33 cellular contexts compared by ENCODE assay signal in the genomic region with DNA sequence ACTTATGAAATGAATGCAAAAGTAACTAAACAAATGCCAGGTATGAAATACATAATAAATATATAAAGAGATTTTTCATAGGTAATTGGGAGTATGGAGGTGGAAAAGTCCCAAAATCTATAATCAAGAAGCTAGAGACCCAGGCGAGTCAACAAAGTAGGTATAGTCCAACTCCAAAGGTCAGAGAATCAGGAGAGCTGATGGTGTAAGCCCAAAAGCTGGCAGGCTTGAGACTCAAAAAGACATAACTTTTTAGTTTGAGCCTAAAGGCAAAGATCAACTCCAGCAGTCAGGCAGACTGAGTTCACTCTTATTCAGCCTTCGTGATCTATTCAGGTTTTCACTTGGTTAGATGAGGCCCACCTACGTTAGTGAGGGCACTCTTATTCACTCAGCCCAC.
DNase-seq lines count a peak whose midpoint lies in the region; ATAC-seq, FAIRE-seq and TF ChIP-seq lines count a peak whose summit lies in the region.
"Had no signal": no experiment of that assay in that cellular context is flagged by ENCODE, and none has a peak within 500 bp of the region (broad histone marks: within the 10 kb centered on the region; RNA-seq: fewer than 3 reads in every experiment).

No MANE protein-coding gene starts in this region.

- H3K27me3 ChIP-seq in liver (ENCODE audit: control insufficient read depth in 4 of 4, insufficient read depth in 4 of 4, low read length in 3 of 4) = no peaks in the 10 kb centered on the region
- H3K27me3 ChIP-seq in HepG2 (ENCODE audit: control insufficient read depth in 1 of 2, insufficient read depth in 2 of 2, low read length in 2 of 2) = no peaks in the 10 kb centered on the region
- no peaks in the 10 kb centered on the region for H3K27me3 ChIP-seq in right lobe of liver
- H3K27me3 ChIP-seq: BE2C; BLaER1; BLaER1 treated with 17β-estradiol and CSF1 and Interleukin-3, amounts not matched to agents 10 nM and 100 nM had no signal

- CTCF ChIA-PET in HepG2 (lab: Yijun Ruan, JAX; ENCODE audit: low intra/inter-chr PET ratio, low total read pairs) = no interaction called here

- H3K4me1 ChIP-seq in liver (ENCODE audit: control insufficient read depth in 4 of 4, insufficient read depth in 4 of 4, low read length in 3 of 4) (peaks cover 7 to 25% (median 20%) of the 10 kb centered on the region in 4 donors), HepG2 (ENCODE audit: insufficient read depth, low read length) (no peaks in the 10 kb centered on the region), right lobe of liver (peaks cover 0 to 58% (median 17%) of the 10 kb centered on the region in 4 donors)
- H3K4me1 ChIP-seq: A549, BE2C, BLaER1, Caco-2 had no signal

- intact Hi-C loops in HepG2 (cut with micrococcal nuclease; ENCODE audit: unreplicated experiment) (no loop called here), right lobe of liver (cut with DNase I) (no loop called here)

- POLR2A ChIA-PET in HepG2 (lab: Yijun Ruan, JAX) = no interaction called here

- ATAC-seq in HepG2 = no peak
- ATAC-seq in left lobe of liver = peak; percentile 95
- peak; percentile 83 to 97 (median 92) for ATAC-seq in right lobe of liver
- ATAC-seq: A549; CD8-positive, alpha-beta T cell had no signal

- TF ChIP-seq EP300 in HepG2 (IDR thresholded peaks at IDR 0.05; ENCODE audit: low read depth in 2 of 2, low read length in 2 of 2) = no peak
- TF ChIP-seq EP300 in HepG2 (CRISPR knock-in tag; IDR thresholded peaks at IDR 0.05; ENCODE audit: borderline replicate concordance) = no peak

- no peak overlapping the region for H2AFZ ChIP-seq in HepG2 (ENCODE audit: low read length)

- in situ Hi-C loops in HepG2 (cut with HindIII; ENCODE audit: extremely low pct_ligation_motif_present, low pct_unique_long_range_greater_than_20kb) = no loop called here

- H3K79me2 ChIP-seq in HepG2 (ENCODE audit: insufficient read depth, low read length) = no peaks in the 10 kb centered on the region

- DNase-seq in HepG2 (ENCODE audit: low spot score) (no peak), left lobe of liver (ENCODE audit: low spot score) (peak; percentile 72), right lobe of liver (peak in 1 of 3 donors; percentile 76), COLO829 (ENCODE audit: low spot score) (no peak), NCI-H82 (lab: John Stamatoyannopoulos, UW) (no peak)
- DNase-seq: 8988T; ACHN; AML-193; BE2C; C1 segment of cervical spinal cord; Caco-2; Calu3; CD4-positive, alpha-beta memory T cell; CD4-positive, alpha-beta T cell; CD4-positive, CD25-positive, alpha-beta regulatory T cell; CD8-positive, alpha-beta memory T cell; CD8-positive, alpha-beta T cell; COR-L47; DMS 273 treated with DMSO at 0.1 percent for 48 hours; DMS153; DMS53; DMS79; DMS79 treated with DMSO at 0.1 percent for 48 hours; DND-41; EL had no signal

- BruUV-seq in HepG2 (replicated peaks; lab: Mats Ljungman, UMichigan) = no TSS peak

- H3K9me3 ChIP-seq in liver (ENCODE audit: control insufficient read depth in 4 of 4, low read length in 3 of 4) (no peaks in the 10 kb centered on the region), HepG2 (ENCODE audit: low read length) (no peaks in the 10 kb centered on the region), right lobe of liver (no peaks in the 10 kb centered on the region)
- H3K9me3 ChIP-seq: A549; BE2C; BLaER1; BLaER1 treated with 17β-estradiol and CSF1 and Interleukin-3, amounts not matched to agents 10 nM and 100 nM; Caco-2 had no signal

- FAIRE-seq in HepG2 (lab: Jason Lieb, UNC) = no peak
- FAIRE-seq: A204.1, A549, D721Med had no signal

- no peaks in the 10 kb centered on the region for H3K36me3 ChIP-seq in liver (ENCODE audit: control insufficient read depth in 4 of 4, insufficient read depth in 3 of 4, low read depth in 1 of 4, low read length in 3 of 4)
- no peaks in the 10 kb centered on the region for H3K36me3 ChIP-seq in HepG2 (replicated peaks in 1 of 2; ENCODE audit: control insufficient read depth in 1 of 2, insufficient read depth in 2 of 2, low read length in 2 of 2)
- no peaks in the 10 kb centered on the region for H3K36me3 ChIP-seq in right lobe of liver
- H3K36me3 ChIP-seq: BE2C; BLaER1; BLaER1 treated with 17β-estradiol and CSF1 and Interleukin-3, amounts not matched to agents 10 nM and 100 nM had no signal

- TF ChIP-seq POLR2A in HepG2 (IDR thresholded peaks at IDR 0.05; ENCODE audit: insufficient read depth in 1 of 2, low read depth in 2 of 2, low read length in 2 of 2) (no peak), right lobe of liver (IDR thresholded peaks at IDR 0.05) (no peak)

- TF ChIP-seq RAD21 in liver (IDR thresholded peaks at IDR 0.05) (peak; percentile 27 to 28), HepG2 (CRISPR knock-in tag; IDR thresholded peaks at IDR 0.05) (no peak)

- H3K27ac ChIP-seq in liver (ENCODE audit: low read depth in 1 of 2, low read length in 2 of 2) = peak overlapping the region; percentile 52 to 64
- no peak overlapping the region for H3K27ac ChIP-seq in HepG2 (ENCODE audit: extremely low read length, insufficient read depth, low read length)
- peak overlapping the region; percentile 28 to 71 (median 54) for H3K27ac ChIP-seq in right lobe of liver
- H3K27ac ChIP-seq: 22Rv1; A549; BLaER1; BLaER1 treated with 17β-estradiol and CSF1 and Interleukin-3, amounts not matched to agents 10 nM and 100 nM; C4-2B had no signal

- H4K20me1 ChIP-seq in HepG2 (ENCODE audit: insufficient read depth, low read length) = no peaks in the 10 kb centered on the region
- H4K20me1 ChIP-seq: BLaER1; BLaER1 treated with 17β-estradiol and CSF1 and Interleukin-3, amounts not matched to agents 10 nM and 100 nM had no signal

- 38% methylated on average over 3 of the region's 3 CpGs for WGBS in liver
- 11% methylated on average over 3 of the region's 3 CpGs for WGBS in HepG2 (ENCODE audit: low lambda C conversion rate)
- WGBS in right lobe of liver (ENCODE audit: insufficient coverage, low coverage, low lambda C conversion rate, missing lambda C conversion rate) = 33% methylated on average over 3 of the region's 3 CpGs

- TF ChIP-seq CTCF in liver (IDR thresholded peaks at IDR 0.05; ENCODE audit: low read depth, low read length, missing input control) (no peak), HepG2 (CRISPR knock-in tag; IDR thresholded peaks at IDR 0.05) (no peak), right lobe of liver (IDR thresholded peaks at IDR 0.05) (no peak)

- H3K9ac ChIP-seq in liver (ENCODE audit: low read depth in 1 of 2, low read length in 2 of 2) (no peak overlapping the region), HepG2 (ENCODE audit: insufficient read depth, low read depth, low read length) (no peak overlapping the region)
- H3K9ac ChIP-seq: BLaER1; BLaER1 treated with 17β-estradiol and CSF1 and Interleukin-3, amounts not matched to agents 10 nM and 100 nM had no signal

- H3K4me2 ChIP-seq in HepG2 (ENCODE audit: low read depth, low read length) = no peak overlapping the region
- H3K4me2 ChIP-seq: A549; BLaER1; BLaER1 treated with 17β-estradiol and CSF1 and Interleukin-3, amounts not matched to agents 10 nM and 100 nM had no signal

- H3K4me3 ChIP-seq in liver (ENCODE audit: low read depth in 1 of 3, low read length in 3 of 3) (no peak overlapping the region), HepG2 (replicated peaks in 1 of 3; ENCODE audit: insufficient read depth in 1 of 3, low read depth in 2 of 3, low read length in 3 of 3) (no peak overlapping the region), right lobe of liver (no peak overlapping the region)
- H3K4me3 ChIP-seq: A549; BLaER1; BLaER1 treated with 17β-estradiol and CSF1 and Interleukin-3, amounts not matched to agents 10 nM and 100 nM had no signal

TF ChIP-seq in liver, 16 proteins besides CTCF, POLR2A, EP300 and RAD21 (continues in another document):
- TF ChIP-seq JUND (IDR thresholded peaks at IDR 0.05) (peak; percentile 81 to 92), HNF4A (conservative IDR thresholded peaks at IDR 0.05) (peak; percentile 98), FOXA2 (IDR thresholded peaks at IDR 0.05) (peak; percentile 80), EGR1 (IDR thresholded peaks at IDR 0.05; ENCODE audit: low read depth in 2 of 2) (no peak), ATF3 (IDR thresholded peaks at IDR 0.05) (peak; percentile 31)

TF ChIP-seq in HepG2, 621 proteins besides CTCF, POLR2A, EP300 and RAD21 (continues in another document):
- TF ChIP-seq SUZ12 (IDR thresholded peaks at IDR 0.05; ENCODE audit: low read depth, low read length) = no peak
- TF ChIP-seq ZNF773 (CRISPR knock-in tag; IDR thresholded peaks at IDR 0.05; ENCODE audit: borderline replicate concordance) = no peak
- no peak for TF ChIP-seq BRF2 (CRISPR knock-in tag; IDR thresholded peaks at IDR 0.05)
- no peak for TF ChIP-seq TAF1 (CRISPR knock-in tag; IDR thresholded peaks at IDR 0.05)
- TF ChIP-seq ZNF543 (CRISPR knock-in tag; IDR thresholded peaks at IDR 0.05) = no peak
- TF ChIP-seq CREB3 (CRISPR knock-in tag; IDR thresholded peaks at IDR 0.05) = no peak
- no peak for TF ChIP-seq MYPOP (CRISPR knock-in tag; IDR thresholded peaks at IDR 0.05)
- no peak for TF ChIP-seq JUND (CRISPR knock-in tag; IDR thresholded peaks at IDR 0.05)
